Comparison of ENCODE assay signal across 14 cellular contexts in the genomic region with DNA sequence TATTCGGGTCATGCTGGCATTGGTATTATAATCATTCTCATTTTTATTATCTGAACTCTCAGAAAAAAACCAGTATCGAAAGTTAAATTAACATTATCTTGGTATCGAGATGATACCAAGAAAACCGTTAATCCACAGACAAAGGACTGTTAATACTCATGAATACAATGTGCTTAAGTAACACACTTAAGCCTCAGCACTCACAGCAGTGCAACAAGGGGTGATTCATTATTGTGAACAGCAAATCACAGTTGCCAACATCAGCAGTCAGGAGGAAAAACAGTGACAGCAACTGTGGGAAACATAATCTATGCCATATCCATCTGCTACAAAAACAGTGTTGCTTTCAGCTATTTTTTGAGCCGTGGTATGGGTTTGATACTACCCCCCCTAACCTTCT.
"Had no signal": no experiment of that assay in that cellular context is flagged by ENCODE, and none has a peak within 500 bp of the region (broad histone marks: within the 10 kb centered on the region; RNA-seq: fewer than 3 reads in every experiment).

No MANE protein-coding gene starts in this region.

- H3K27me3 Mint-ChIP-seq: activated CD4-positive, alpha-beta memory T cell treated with anti-CD3 and anti-CD28 coated beads, Interleukin-2, amount 10 ng/mL, durations not matched to agents 7 days and 5 days; activated CD4-positive, alpha-beta T cell treated with anti-CD3 and anti-CD28 coated beads for 36 hours; type B pancreatic cell had no signal

- H3K36me3 Mint-ChIP-seq: type B pancreatic cell had no signal

- H3K4me1 Mint-ChIP-seq: activated CD4-positive, alpha-beta memory T cell treated with anti-CD3 and anti-CD28 coated beads, Interleukin-2, amount 10 ng/mL, durations not matched to agents 7 days and 5 days; activated CD4-positive, alpha-beta T cell treated with anti-CD3 and anti-CD28 coated beads for 36 hours; nephron progenitor cell had no signal

- ATAC-seq: activated CD4-positive, alpha-beta T cell treated with anti-CD3 and anti-CD28 coated beads for 36 hours; left cardiac atrium had no signal

- H3K9me3 Mint-ChIP-seq: activated CD4-positive, alpha-beta memory T cell treated with anti-CD3 and anti-CD28 coated beads, Interleukin-2, amount 10 ng/mL, durations not matched to agents 7 days and 5 days; type B pancreatic cell had no signal

- DNase-seq: activated CD4-positive, alpha-beta memory T cell treated with anti-CD3 and anti-CD28 coated beads, Interleukin-2, amount 10 ng/mL, durations not matched to agents 7 days and 5 days; activated CD4-positive, alpha-beta T cell treated with anti-CD3 and anti-CD28 coated beads for 36 hours; activated naive CD4-positive, alpha-beta T cell treated with Interleukin-2 at 50 U/mL for 16 hours; colonic mucosa; effector CD8-positive, alpha-beta T cell; glutamatergic neuron; left cardiac atrium; nephron progenitor cell; ovary; stimulated activated CD4-positive, alpha-beta T cell treated with anti-CD3 and anti-CD28 coated beads, Interleukin-2, amount 100 ng/mL, for 48 hours; stimulated activated naive CD4-positive, alpha-beta T cell treated with Interleukin-2 at 50 U/mL for 16 hours; T1000 had no signal

- H3K4me3 Mint-ChIP-seq: activated CD4-positive, alpha-beta memory T cell treated with anti-CD3 and anti-CD28 coated beads, Interleukin-2, amount 10 ng/mL, durations not matched to agents 7 days and 5 days; activated CD4-positive, alpha-beta T cell treated with anti-CD3 and anti-CD28 coated beads for 36 hours; activated T-helper 1 cell treated with anti-CD3 and anti-CD28 coated beads, Interleukin-12 subunit alpha, Interleukin-12 subunit beta, Interleukin-2, Interleukin-4 antibody, amounts not matched to agents 30 ng/mL and 10 ng/mL and 1 ng/mL, durations not matched to agents 14 hours and 24 hours and 36 hours; nephron progenitor cell; type B pancreatic cell had no signal
